In genomic region chrX:111869639-111870034, GRCh38 we compare ENCODE assay signal across 8 cellular contexts. TPM values are rescaled to one million over a fixed set of nuclear protein-coding genes. Genes with fewer than 3 reads are reported as not detected.
DNase-seq lines count a peak whose midpoint lies in the region; ATAC-seq and TF ChIP-seq lines count a peak whose summit lies in the region.

No MANE protein-coding gene starts in this region.

- peak overlapping the region; percentile 50; the same call in 1 of the 2 replicates for H3K9ac ChIP-seq in OCI-LY3 (ENCODE audit: low read length)

- H4K20me1 ChIP-seq in OCI-LY3 (ENCODE audit: insufficient read depth, low read length): no peaks in the 10 kb centered on the region

- no peaks in the 10 kb centered on the region for H3K9me3 Mint-ChIP-seq in chondrocyte (ENCODE audit: low read depth)

- H3K4me2 ChIP-seq in OCI-LY3 (ENCODE audit: low read length): peak overlapping the region; percentile 91

- H3K4me1 ChIP-seq in OCI-LY3 (ENCODE audit: low read length): peaks cover 28% of the 10 kb centered on the region
- H3K4me1 ChIP-seq in vagina: no peaks in the 10 kb centered on the region

- no peak for TF ChIP-seq POLR2A in vagina (IDR thresholded peaks at IDR 0.05)

- peaks cover 12% of the 10 kb centered on the region for H3K27me3 Mint-ChIP-seq in chondrocyte (ENCODE audit: low read depth)

- H3K36me3 Mint-ChIP-seq in chondrocyte (ENCODE audit: low read depth): no peaks in the 10 kb centered on the region

- no peaks in the 10 kb centered on the region for H3K79me2 ChIP-seq in OCI-LY3 (ENCODE audit: low read length)

- TF ChIP-seq CTCF in OCI-LY3 (IDR thresholded peaks at IDR 0.05; ENCODE audit: low read depth, low read length) (peak; percentile 72), chondrocyte (IDR thresholded peaks at IDR 0.05) (peak; percentile 89), vagina (IDR thresholded peaks at IDR 0.05) (peak; percentile 9 to 52 (median 32))

- intact Hi-C loops in left colon (cut with DNase I, micrococcal nuclease) (no loop called here), vagina (cut with DNase I) (no loop called here)

- ATAC-seq in GM21381 (IDR thresholded peaks at IDR 0.05; ENCODE audit: unreplicated experiment): peak; percentile 78
- ATAC-seq in HG03460 (IDR thresholded peaks at IDR 0.05; ENCODE audit: unreplicated experiment): peak; percentile 76
- ATAC-seq in left colon: peak; percentile 62

- H3K36me3 ChIP-seq in OCI-LY3 (replicated peaks; ENCODE audit: low read depth, low read length): no peaks in the 10 kb centered on the region
- H3K36me3 ChIP-seq in vagina: no peaks in the 10 kb centered on the region

- H3K4me3 ChIP-seq in OCI-LY3 (ENCODE audit: low read length): peak overlapping the region; percentile 62
- no peak overlapping the region for H3K4me3 ChIP-seq in vagina

- DNase-seq in activated CD4-positive, alpha-beta T cell treated with anti-CD3 and anti-CD28 coated beads for 48 hours: peak; percentile 7
- no peak for DNase-seq in activated CD4-positive, alpha-beta T cell treated with anti-CD3 and anti-CD28 coated beads, Interleukin-2, amount 50 U/mL, for 4 hours
- no peak for DNase-seq in chondrocyte (ENCODE audit: low spot score)
- DNase-seq in left colon: peak in 1 of 2 donors; percentile 3
- no peak for DNase-seq in vagina (ENCODE audit: extremely low spot score in 2 of 2)

- H3K27ac ChIP-seq in OCI-LY3 (ENCODE audit: low read length) (peak overlapping the region; percentile 80), vagina (no peak overlapping the region)

- no peak overlapping the region for H3K27ac Mint-ChIP-seq in chondrocyte (ENCODE audit: unreplicated experiment)

- no peak overlapping the region; the same call in 1 of the 2 replicates for H2AFZ ChIP-seq in OCI-LY3 (ENCODE audit: low read depth, low read length)

- no peaks in the 10 kb centered on the region for H3K9me3 ChIP-seq in OCI-LY3 (ENCODE audit: insufficient read depth, low read length)
- no peaks in the 10 kb centered on the region for H3K9me3 ChIP-seq in vagina

- peaks cover 5% of the 10 kb centered on the region for H3K4me1 Mint-ChIP-seq in chondrocyte (ENCODE audit: low read depth)

- H3K27me3 ChIP-seq in OCI-LY3 (ENCODE audit: low read depth, low read length): no peaks in the 10 kb centered on the region
- no peaks in the 10 kb centered on the region for H3K27me3 ChIP-seq in vagina

- no peak overlapping the region for H3K4me3 Mint-ChIP-seq in chondrocyte (ENCODE audit: unreplicated experiment)

RNA-seq across cellular contexts. Expression of gene TRPC5OS, which starts 6.3 kb away (rescaled TPM):
- total RNA-seq in chondrocyte: not detected in 3 replicates
- total RNA-seq in left colon: not detected
- not detected for total RNA-seq in vagina

Comparison
In these comparisons a context has a peak if more than half of its experiments do, and no peak if none do; other contexts are left out.
1. CTCF ChIP-seq: peak in every context shown above with its lines; median percentile 89 in chondrocyte; 72 in OCI-LY3; 32 in vagina.